Comparison of ENCODE assay signal across 9 cellular contexts in the genomic region with DNA sequence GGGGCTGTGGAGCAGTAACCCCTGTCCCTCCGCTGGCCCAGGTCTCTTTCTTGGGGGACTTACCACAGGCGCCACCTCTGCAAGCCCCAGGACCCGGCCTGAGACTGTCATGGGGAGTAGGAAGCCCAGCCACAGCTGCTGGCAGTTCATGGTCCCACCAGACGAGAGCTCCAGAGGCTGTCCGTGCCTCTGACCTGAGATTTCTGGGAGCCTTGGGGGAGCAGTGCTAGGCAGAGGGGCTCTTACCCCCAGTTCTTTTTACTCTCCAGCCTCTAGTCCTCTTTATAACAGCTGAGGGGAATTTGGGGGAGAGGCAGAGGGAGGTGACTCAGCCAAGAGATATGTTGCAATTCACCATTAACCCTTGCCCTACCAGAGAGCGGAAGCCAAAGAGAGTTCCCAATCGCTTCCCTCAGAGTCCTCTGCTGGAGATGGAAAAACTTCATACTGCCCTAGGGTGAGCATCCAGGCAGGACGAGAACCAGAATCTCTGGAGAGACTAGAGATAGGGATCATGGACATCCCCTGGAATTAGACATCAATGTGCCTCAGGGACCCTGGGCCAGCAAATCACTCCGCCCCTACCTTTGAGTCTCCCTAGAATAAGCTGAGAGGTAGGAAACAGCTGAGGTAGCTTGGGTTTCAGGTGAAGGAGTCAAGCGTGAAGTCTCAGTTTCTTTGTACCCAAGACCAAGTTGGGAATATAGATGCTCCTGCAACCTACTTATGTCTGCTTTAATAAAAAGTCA. TPM values are rescaled to one million over a fixed set of nuclear protein-coding genes. Genes with fewer than 3 reads are reported as not detected.
DNase-seq lines count a peak whose midpoint lies in the region; ATAC-seq and TF ChIP-seq lines count a peak whose summit lies in the region.
"Had no signal": no experiment of that assay in that cellular context is flagged by ENCODE, and none has a peak within 500 bp of the region (broad histone marks: within the 10 kb centered on the region; RNA-seq: fewer than 3 reads in every experiment).

A gene with protein sequence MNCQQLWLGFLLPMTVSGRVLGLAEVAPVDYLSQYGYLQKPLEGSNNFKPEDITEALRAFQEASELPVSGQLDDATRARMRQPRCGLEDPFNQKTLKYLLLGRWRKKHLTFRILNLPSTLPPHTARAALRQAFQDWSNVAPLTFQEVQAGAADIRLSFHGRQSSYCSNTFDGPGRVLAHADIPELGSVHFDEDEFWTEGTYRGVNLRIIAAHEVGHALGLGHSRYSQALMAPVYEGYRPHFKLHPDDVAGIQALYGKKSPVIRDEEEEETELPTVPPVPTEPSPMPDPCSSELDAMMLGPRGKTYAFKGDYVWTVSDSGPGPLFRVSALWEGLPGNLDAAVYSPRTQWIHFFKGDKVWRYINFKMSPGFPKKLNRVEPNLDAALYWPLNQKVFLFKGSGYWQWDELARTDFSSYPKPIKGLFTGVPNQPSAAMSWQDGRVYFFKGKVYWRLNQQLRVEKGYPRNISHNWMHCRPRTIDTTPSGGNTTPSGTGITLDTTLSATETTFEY (minus strand): TSS at position 256 of the 749 bp plus-strand sequence. CDS start 106 bp downstream, at position 150.

- H2BK120ac ChIP-seq in neuronal stem cell (ENCODE audit: low read depth, low read length): no peak within 1 kb of the TSS

- DNase-seq in BJ (ENCODE audit: low read depth): no peak
- peak; percentile 55 for DNase-seq in PC-3
- DNase-seq in fibroblast of lung (ENCODE audit: low read depth in 2 of 2): peak; percentile 80 to 91
- no peak for DNase-seq in neuronal stem cell (ENCODE audit: low spot score)
- no peak for DNase-seq in T-helper 17 cell
- DNase-seq in cerebellum (ENCODE audit: low spot score): no peak
- DNase-seq in activated CD4-positive, alpha-beta T cell treated with anti-CD3 and anti-CD28 coated beads, Interleukin-2, amount 50 U/mL, for 4 hours: no peak

- H3F3A ChIP-seq in PC-3 (ENCODE audit: low read length, unreplicated experiment): no peaks in the 10 kb centered on the region

- no peak within 1 kb of the TSS for H2AFZ ChIP-seq in PC-3 (ENCODE audit: low read length)
- peak within 1 kb of the TSS; percentile 24 for H2AFZ ChIP-seq in fibroblast of lung (ENCODE audit: low read length)
- peak within 1 kb of the TSS; percentile 43 for H2AFZ ChIP-seq in neuronal stem cell (ENCODE audit: low read length)
- H2AFZ ChIP-seq: parathyroid adenoma had no signal

- H2BK15ac ChIP-seq in neuronal stem cell (ENCODE audit: low read length): no peak within 1 kb of the TSS

- CTCF ChIA-PET in BJ (lab: Yijun Ruan, JAX) (interaction anchor here (1.1 to 3.8 kb wide), 6 partner anchors 12 to 153 kb away, joined by 3 to 15 read pairs (median 4); a partner anchor contains a TSS), PC-3 (lab: Charles Lee) (no interaction called here)

- H4K91ac ChIP-seq in neuronal stem cell (ENCODE audit: low read depth, low read length, poor library complexity): no peak within 1 kb of the TSS

- POLR2A ChIA-PET in BJ (lab: Charles Lee) (no interaction called here), PC-3 (lab: Charles Lee; ENCODE audit: unreplicated experiment) (no interaction called here)

- H2BK5ac ChIP-seq in neuronal stem cell (ENCODE audit: low read length): no peak within 1 kb of the TSS

- peak within 1 kb of the TSS; percentile 13 for H3K14ac ChIP-seq in neuronal stem cell (ENCODE audit: low read length)

- H3K27me3 ChIP-seq in BJ (ENCODE audit: control insufficient read depth, insufficient read depth, low read length) (no peaks in the 10 kb centered on the region), PC-3 (ENCODE audit: low read length) (no peaks in the 10 kb centered on the region), fibroblast of lung (ENCODE audit: control insufficient read depth, insufficient read depth, low read length) (no peaks in the 10 kb centered on the region), neuronal stem cell (ENCODE audit: control insufficient read depth in 3 of 3, insufficient read depth in 3 of 3, low read depth in 1 of 3, low read length in 3 of 3) (peaks cover 0 to 11% (median 0%) of the 10 kb centered on the region in 3 experiments)

- peak within 1 kb of the TSS; percentile 17 for H3K18ac ChIP-seq in neuronal stem cell (ENCODE audit: low read length)

- ATAC-seq in PC-3 (peak; percentile 48), T-helper 17 cell (no peak), HG02973 (IDR thresholded peaks at IDR 0.05; ENCODE audit: unreplicated experiment) (no peak)

- no peak within 1 kb of the TSS for H3K27ac Mint-ChIP-seq in T-helper 17 cell

- WGBS in neuronal stem cell (ENCODE audit: extremely low coverage in 2 of 2, insufficient read length in 2 of 2, insufficient replicate concordance in 1 of 2), 2 donors: no CpG with 5 or more reads among the region's 10 CpGs

- H3K4me3 Mint-ChIP-seq in T-helper 17 cell: no peak within 1 kb of the TSS

- no peaks in the 10 kb centered on the region for H3K79me1 ChIP-seq in neuronal stem cell (ENCODE audit: low read depth, low read length)

- H3K36me3 ChIP-seq in BJ (ENCODE audit: control insufficient read depth, insufficient read depth, low read length) (peaks cover 14% of the 10 kb centered on the region), PC-3 (ENCODE audit: low read depth, low read length) (no peaks in the 10 kb centered on the region), fibroblast of lung (ENCODE audit: control insufficient read depth, insufficient read depth, low read length) (peaks cover 4% of the 10 kb centered on the region), neuronal stem cell (replicated peaks in 1 of 2; ENCODE audit: control insufficient read depth in 2 of 2, insufficient read depth in 2 of 2, low read length in 2 of 2) (no peaks in the 10 kb centered on the region)

- TF ChIP-seq CTCF in BJ (IDR thresholded peaks at IDR 0.05; ENCODE audit: insufficient read depth, low read depth, low read length): no peak
- TF ChIP-seq CTCF in PC-3 (conservative IDR thresholded peaks at IDR 0.05; ENCODE audit: low read depth, low read length): no peak
- TF ChIP-seq CTCF in fibroblast of lung (conservative IDR thresholded peaks at IDR 0.05 in 1 of 2, IDR thresholded peaks at IDR 0.05 in 1 of 2; ENCODE audit: low read depth in 1 of 2, low read length in 2 of 2): no peak

- no peak within 1 kb of the TSS for H4K8ac ChIP-seq in neuronal stem cell (ENCODE audit: low read depth, low read length)

- H3K9ac ChIP-seq in PC-3 (ENCODE audit: low read length): no peak within 1 kb of the TSS
- peak within 1 kb of the TSS; percentile 63 for H3K9ac ChIP-seq in fibroblast of lung (ENCODE audit: insufficient read depth, low read length)
- peak within 1 kb of the TSS; percentile 22 for H3K9ac ChIP-seq in neuronal stem cell (ENCODE audit: low read depth, low read length, poor library complexity)
- H3K9ac ChIP-seq: parathyroid adenoma had no signal

- H3K23ac ChIP-seq in neuronal stem cell (ENCODE audit: low read depth, low read length, poor library complexity): no peak within 1 kb of the TSS

- H3K36me3 Mint-ChIP-seq in T-helper 17 cell (ENCODE audit: low read depth): no peaks in the 10 kb centered on the region

- intact Hi-C loops in PC-3 (cut with micrococcal nuclease): no loop called here

- H3K4me1 ChIP-seq in PC-3 (ENCODE audit: insufficient read depth, low read length): peaks cover 9% of the 10 kb centered on the region
- peaks cover 12% of the 10 kb centered on the region for H3K4me1 ChIP-seq in fibroblast of lung (ENCODE audit: control insufficient read depth, extremely low read depth, insufficient read depth, low read length)
- peaks cover 11 to 13% of the 10 kb centered on the region in 2 donors for H3K4me1 ChIP-seq in neuronal stem cell (ENCODE audit: control insufficient read depth in 2 of 2, insufficient read depth in 1 of 2, low read depth in 1 of 2, low read length in 2 of 2)
- H3K4me1 ChIP-seq: parathyroid adenoma had no signal

- H4K20me1 ChIP-seq in PC-3 (ENCODE audit: low read length): no peaks in the 10 kb centered on the region
- no peaks in the 10 kb centered on the region for H4K20me1 ChIP-seq in fibroblast of lung (ENCODE audit: control insufficient read depth, extremely low read depth, insufficient read depth, low read length)

- H2AK5ac ChIP-seq in neuronal stem cell (ENCODE audit: low read depth, low read length): no peak within 1 kb of the TSS

- H3K4me3 ChIP-seq in BJ (ENCODE audit: low read depth, low read length) (peak within 1 kb of the TSS; percentile 73), PC-3 (ENCODE audit: low read length) (no peak within 1 kb of the TSS), fibroblast of lung (replicated peaks in 1 of 4; ENCODE audit: control extremely low read depth in 1 of 4, insufficient read depth in 1 of 4, low read depth in 3 of 4, low read length in 4 of 4) (peak within 1 kb of the TSS; percentile 47 to 83 (median 67)), neuronal stem cell (ENCODE audit: low read length in 2 of 2) (no peak within 1 kb of the TSS)

- H3K4me2 ChIP-seq in PC-3 (ENCODE audit: low read length) (peak within 1 kb of the TSS; percentile 41; the same call in 1 of the 2 replicates), fibroblast of lung (ENCODE audit: extremely low read depth, insufficient read depth, low read length) (peak within 1 kb of the TSS; percentile 94), neuronal stem cell (ENCODE audit: insufficient read depth, low read length, poor library complexity, severe bottlenecking) (no peak within 1 kb of the TSS)

- H3K79me2 ChIP-seq in PC-3 (ENCODE audit: low read length) (no peaks in the 10 kb centered on the region), fibroblast of lung (ENCODE audit: control insufficient read depth, insufficient read depth, low read length) (no peaks in the 10 kb centered on the region)
- H3K79me2 ChIP-seq: parathyroid adenoma had no signal

- H3K9me3 ChIP-seq in PC-3 (ENCODE audit: low read length) (no peaks in the 10 kb centered on the region), fibroblast of lung (ENCODE audit: control insufficient read depth, insufficient read depth, low read depth, low read length) (no peaks in the 10 kb centered on the region), neuronal stem cell (replicated peaks in 1 of 2; ENCODE audit: control insufficient read depth in 2 of 2, insufficient read depth in 1 of 2, low read depth in 1 of 2, low read length in 2 of 2) (peaks cover 0 to 5% of the 10 kb centered on the region in 2 donors), T-helper 17 cell (ENCODE audit: control insufficient read depth, low read length, poor library complexity, severe bottlenecking) (no peaks in the 10 kb centered on the region)

- H3K27ac ChIP-seq in PC-3 (ENCODE audit: low read length) (no peak within 1 kb of the TSS), fibroblast of lung (ENCODE audit: insufficient read depth, low read length) (peak within 1 kb of the TSS; percentile 81), neuronal stem cell (replicated peaks; ENCODE audit: low read length) (no peak within 1 kb of the TSS)
- H3K27ac ChIP-seq: parathyroid adenoma had no signal

- H2BK12ac ChIP-seq in neuronal stem cell (ENCODE audit: low read length): no peak within 1 kb of the TSS

- H3K4ac ChIP-seq in neuronal stem cell (ENCODE audit: low read length): no peak within 1 kb of the TSS

- no peaks in the 10 kb centered on the region for H3K9me2 ChIP-seq in PC-3 (replicated peaks; ENCODE audit: low read length)

- H3K4me1 Mint-ChIP-seq in T-helper 17 cell: peaks cover 12% of the 10 kb centered on the region

- no TSS peak for BruUV-seq in PC-3 (replicated peaks; lab: Mats Ljungman, UMichigan)

- H3K27me3 Mint-ChIP-seq in T-helper 17 cell: no peaks in the 10 kb centered on the region

RNA-seq across cellular contexts. Expression of the gene that starts here (rescaled TPM):
- polyA plus RNA-seq in BJ (2011; rRNA removed) (34.2 and 40.7 TPM in 2 replicates), fibroblast of lung (18.3 and 21.8 TPM in 2 replicates)
- 11.0 and 14.1 TPM in 2 replicates for polyA minus RNA-seq in BJ (2011; rRNA and poly(A)+ RNA removed)
- total RNA-seq in PC-3 (2014; rRNA removed) (0.04 and 0.17 TPM in 2 replicates), fibroblast of lung (3.3 and 7.1 TPM in 2 replicates), T-helper 17 cell (not detected), cerebellum (0.18 TPM)
- polyA plus RNA-seq in fibroblast of lung (2012): 16.5 and 17.7 TPM in 2 replicates
- 10.8 and 18.7 TPM in 2 replicates for polyA minus RNA-seq in fibroblast of lung (ENCODE audit: low replicate concordance)
- polyA plus RNA-seq in neuronal stem cell (2013, experiment 1 of 2): 0.24 TPM
- 0.21 TPM for polyA plus RNA-seq in neuronal stem cell (2013, experiment 2 of 2)

Comparison
In these comparisons a context has a peak if more than half of its experiments do, and no peak if none do; other contexts are left out.
1. Peak in DNase-seq, ATAC-seq and H3K4me2 ChIP-seq in PC-3; RNA of the gene not detected or under 1 TPM.
2. DNase-seq: peak in fibroblast of lung (2 of 2); none in BJ (single experiment), neuronal stem cell (single experiment), T-helper 17 cell (0 of 3), cerebellum (single experiment) and activated CD4-positive, alpha-beta T cell treated with anti-CD3 and anti-CD28 coated beads, Interleukin-2, amount 50 U/mL, for 4 hours (0 of 2).
3. H3K4me3 ChIP-seq: peak in BJ (single experiment) and fibroblast of lung (4 of 4); none in PC-3 (single experiment) and neuronal stem cell (0 of 2).